11 cellular contexts compared by ENCODE assay signal in the genomic region with DNA sequence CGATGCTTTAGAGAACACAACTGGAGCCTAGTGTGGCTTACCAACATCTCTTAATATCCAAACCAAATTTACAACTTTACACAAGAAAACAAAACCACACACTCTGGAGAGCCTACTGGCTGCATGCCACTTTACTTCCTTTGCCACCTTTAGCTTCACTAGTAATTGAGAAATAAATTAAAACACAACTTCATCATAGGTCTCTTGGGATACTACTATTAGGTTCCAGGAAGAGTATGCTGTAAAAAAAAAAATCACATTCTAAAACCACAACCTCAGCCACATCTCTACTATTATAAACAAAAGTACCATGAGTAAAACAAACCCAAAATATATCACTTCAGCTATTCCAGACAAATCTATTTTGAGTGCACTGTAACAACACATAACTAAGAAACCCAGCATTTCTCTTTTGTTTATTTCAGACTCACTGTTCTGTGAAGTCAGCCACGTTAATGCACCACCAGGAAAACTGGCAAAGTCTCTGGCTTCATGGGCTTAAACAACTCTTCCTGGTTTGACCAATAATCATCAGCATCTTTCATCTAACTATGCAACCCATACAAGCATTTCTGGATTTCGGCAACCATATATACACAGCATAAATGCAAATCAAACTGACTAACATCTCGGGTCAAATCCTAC. TPM values are rescaled to one million over a fixed set of nuclear protein-coding genes. Genes with fewer than 3 reads are reported as not detected.
DNase-seq lines count a peak whose midpoint lies in the region; ATAC-seq lines count a peak whose summit lies in the region.
"Had no signal": no experiment of that assay in that cellular context is flagged by ENCODE, and none has a peak within 500 bp of the region (broad histone marks: within the 10 kb centered on the region; RNA-seq: fewer than 3 reads in every experiment).

No MANE protein-coding gene starts in this region.

- no peaks in the 10 kb centered on the region for H3K27me3 Mint-ChIP-seq in activated CD4-positive, alpha-beta T cell treated with anti-CD3 and anti-CD28 coated beads, Interleukin-2, amount 10 ng/mL, durations not matched to agents 24 days and 14 days

- no peaks in the 10 kb centered on the region for H3K9me3 Mint-ChIP-seq in activated CD4-positive, alpha-beta T cell treated with anti-CD3 and anti-CD28 coated beads, Interleukin-2, amount 10 ng/mL, durations not matched to agents 24 days and 14 days
- no peaks in the 10 kb centered on the region for H3K9me3 Mint-ChIP-seq in stimulated activated effector memory CD8-positive, alpha-beta T cell treated with anti-CD3 and anti-CD28 coated beads, Interleukin-12 subunit alpha, Interleukin-12 subunit beta, amount 100 ng/mL, for 72 hours

- no peak for ATAC-seq in stimulated activated effector memory CD8-positive, alpha-beta T cell treated with anti-CD3 and anti-CD28 coated beads, Interleukin-12 subunit alpha, Interleukin-12 subunit beta, amount 100 ng/mL, for 72 hours
- ATAC-seq in GM18498 (IDR thresholded peaks at IDR 0.05; ENCODE audit: unreplicated experiment), result no peak

- H3K4me1 Mint-ChIP-seq in activated CD4-positive, alpha-beta T cell treated with anti-CD3 and anti-CD28 coated beads, Interleukin-2, amount 10 ng/mL, durations not matched to agents 24 days and 14 days, result peaks cover 8% of the 10 kb centered on the region
- H3K4me1 Mint-ChIP-seq in stimulated activated effector memory CD8-positive, alpha-beta T cell treated with anti-CD3 and anti-CD28 coated beads, Interleukin-12 subunit alpha, Interleukin-12 subunit beta, amount 100 ng/mL, for 72 hours, result peaks cover 10% of the 10 kb centered on the region

- H3K36me3 Mint-ChIP-seq in activated CD4-positive, alpha-beta T cell treated with anti-CD3 and anti-CD28 coated beads, Interleukin-2, amount 10 ng/mL, durations not matched to agents 24 days and 14 days (ENCODE audit: low read depth), result peaks cover 35% of the 10 kb centered on the region
- H3K36me3 Mint-ChIP-seq in stimulated activated effector memory CD8-positive, alpha-beta T cell treated with anti-CD3 and anti-CD28 coated beads, Interleukin-12 subunit alpha, Interleukin-12 subunit beta, amount 100 ng/mL, for 72 hours, result peaks cover 67% of the 10 kb centered on the region

- no peak for DNase-seq in activated CD4-positive, alpha-beta T cell treated with anti-CD3 and anti-CD28 coated beads, Interleukin-2, amount 10 ng/mL, durations not matched to agents 24 days and 14 days
- no peak for DNase-seq in activated CD4-positive, alpha-beta T cell treated with anti-CD3 and anti-CD28 coated beads for 4 hours
- DNase-seq in RPMI7951 (ENCODE audit: low read depth), result peak; percentile 16
- DNase-seq in fibroblast of gingiva (ENCODE audit: low read depth), result peak; percentile 95
- DNase-seq in stimulated activated effector memory CD8-positive, alpha-beta T cell treated with anti-CD3 and anti-CD28 coated beads, Interleukin-12 subunit alpha, Interleukin-12 subunit beta, amount 100 ng/mL, for 72 hours (ENCODE audit: low spot score in 2 of 2), result no peak
- DNase-seq in SK-N-DZ (ENCODE audit: low spot score), result no peak
- no peak for DNase-seq in stimulated activated naive CD4-positive, alpha-beta T cell (lab: John Stamatoyannopoulos, UW)
- DNase-seq: NCI-H226; SHP77; stimulated activated CD4-positive, alpha-beta T cell treated with anti-CD3 and anti-CD28 coated beads, Interleukin-4, amount 100 ng/mL, for 24 hours had no signal

- peak overlapping the region; percentile 54 for H3K27ac Mint-ChIP-seq in activated CD4-positive, alpha-beta T cell treated with anti-CD3 and anti-CD28 coated beads, Interleukin-2, amount 10 ng/mL, durations not matched to agents 24 days and 14 days
- H3K27ac Mint-ChIP-seq in stimulated activated effector memory CD8-positive, alpha-beta T cell treated with anti-CD3 and anti-CD28 coated beads, Interleukin-12 subunit alpha, Interleukin-12 subunit beta, amount 100 ng/mL, for 72 hours, result peak overlapping the region; percentile 15

- no peak overlapping the region for H3K4me3 Mint-ChIP-seq in activated CD4-positive, alpha-beta T cell treated with anti-CD3 and anti-CD28 coated beads, Interleukin-2, amount 10 ng/mL, durations not matched to agents 24 days and 14 days
- H3K4me3 Mint-ChIP-seq in stimulated activated effector memory CD8-positive, alpha-beta T cell treated with anti-CD3 and anti-CD28 coated beads, Interleukin-12 subunit alpha, Interleukin-12 subunit beta, amount 100 ng/mL, for 72 hours, result no peak overlapping the region

- intact Hi-C loops in activated CD4-positive, alpha-beta T cell treated with anti-CD3 and anti-CD28 coated beads, Interleukin-2, amount 10 ng/mL, durations not matched to agents 24 days and 14 days (cut with micrococcal nuclease), result no loop called here

RNA-seq across cellular contexts. Expression of a gene that starts 59.1 kb away (rescaled TPM):
- total RNA-seq in activated CD4-positive, alpha-beta T cell treated with anti-CD3 and anti-CD28 coated beads, Interleukin-2, amount 10 ng/mL, durations not matched to agents 24 days and 14 days, result 47.8 and 48.9 TPM in 2 replicates
- 13.7 and 18.0 TPM in 2 replicates for total RNA-seq in RPMI7951 (2014; rRNA removed; shearing (Covaris generic))
- 26.9 and 34.6 TPM in 2 replicates for polyA plus RNA-seq in SK-N-DZ (2014; cell fraction: cytosol; rRNA removed)
- 130 and 158 TPM in 2 replicates for polyA plus RNA-seq in SK-N-DZ (2014; cell fraction: nucleus; rRNA removed)

Comparison
In these comparisons a context has a peak if more than half of its experiments do, and no peak if none do; other contexts are left out.
1. DNase-seq: peak in RPMI7951 (single experiment) and fibroblast of gingiva (single experiment); none in activated CD4-positive, alpha-beta T cell treated with anti-CD3 and anti-CD28 coated beads, Interleukin-2, amount 10 ng/mL, durations not matched to agents 24 days and 14 days (single experiment), activated CD4-positive, alpha-beta T cell treated with anti-CD3 and anti-CD28 coated beads for 4 hours (0 of 2), stimulated activated effector memory CD8-positive, alpha-beta T cell treated with anti-CD3 and anti-CD28 coated beads, Interleukin-12 subunit alpha, Interleukin-12 subunit beta, amount 100 ng/mL, for 72 hours (0 of 2), SK-N-DZ (single experiment) and stimulated activated naive CD4-positive, alpha-beta T cell (0 of 6).